Comparison of ENCODE assay signal across 9 cellular contexts in the genomic region with DNA sequence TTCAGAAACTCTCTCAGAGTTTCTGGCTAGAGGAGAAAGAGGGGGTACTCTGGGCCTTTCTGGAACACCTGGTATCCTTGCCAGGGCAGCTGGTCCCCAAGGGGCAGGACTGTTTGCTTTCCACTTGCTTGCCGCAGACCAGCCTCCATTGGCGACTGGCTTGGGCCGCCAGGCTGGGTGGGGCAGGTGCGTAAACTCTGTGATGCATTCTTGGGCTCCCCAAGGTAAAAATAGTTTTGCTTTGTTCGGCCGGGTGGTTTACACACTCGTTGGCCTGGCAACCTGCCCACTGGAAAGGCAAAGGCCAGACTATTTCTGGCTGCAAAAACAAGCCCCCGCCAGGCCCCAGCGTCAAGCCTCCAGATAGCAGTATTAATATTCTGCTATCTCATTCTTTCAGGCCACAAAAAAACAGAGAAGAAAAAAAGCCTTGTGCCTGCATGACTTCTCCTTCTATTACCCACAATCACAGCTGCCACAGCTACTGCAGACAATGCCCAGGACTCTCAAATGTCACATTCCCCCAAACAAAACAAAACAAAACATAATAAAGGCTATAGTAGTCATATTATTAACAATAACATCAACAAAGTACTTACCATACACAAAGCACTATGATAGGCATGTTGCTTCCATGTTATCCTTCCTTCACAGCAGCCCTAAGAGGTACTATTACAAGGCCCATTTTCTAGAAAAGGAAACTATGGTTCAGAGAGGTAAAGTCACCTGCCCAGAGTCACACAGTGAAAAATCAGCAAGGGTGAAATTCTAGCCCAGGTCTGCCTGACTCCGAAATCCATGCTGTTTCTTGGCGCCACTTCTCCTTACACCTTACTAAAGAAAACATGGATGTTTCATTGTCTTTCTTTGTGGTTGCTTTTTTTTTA. TPM values are rescaled to one million over a fixed set of nuclear protein-coding genes. Genes with fewer than 3 reads are reported as not detected.
DNase-seq lines count a peak whose midpoint lies in the region; ATAC-seq, FAIRE-seq and TF ChIP-seq lines count a peak whose summit lies in the region.
"Had no signal": no experiment of that assay in that cellular context is flagged by ENCODE, and none has a peak within 500 bp of the region (broad histone marks: within the 10 kb centered on the region; RNA-seq: fewer than 3 reads in every experiment).

No MANE protein-coding gene starts in this region.

- H2AFZ ChIP-seq in GM12878 (ENCODE audit: control insufficient read depth, low read depth, low read length): peak overlapping the region; percentile 33; the same call in 1 of the 2 replicates

- peaks cover 62% of the 10 kb centered on the region for H3K4me1 Mint-ChIP-seq in mesothelial cell of epicardium

- intact Hi-C loops in GM12878 (cut with micrococcal nuclease; ENCODE audit: unreplicated experiment): no loop called here

- no peaks in the 10 kb centered on the region for H3K27me3 ChIP-seq in GM12878 (replicated peaks in 1 of 2; ENCODE audit: control insufficient read depth in 2 of 2, insufficient read depth in 2 of 2, low read length in 1 of 2)

- H3K9ac ChIP-seq in GM12878 (ENCODE audit: control insufficient read depth, insufficient read depth, low read length): no peak overlapping the region

- RAD21 ChIA-PET in GM12878 (lab: Charles Lee; ENCODE audit: unreplicated experiment): no interaction called here

- SMC1A ChIA-PET in GM12878 (lab: Charles Lee; ENCODE audit: uncharacterized antibody, unreplicated experiment): no interaction called here

- no peak for TF ChIP-seq POLR2A in GM12878 (IDR thresholded peaks at IDR 0.05; ENCODE audit: low read depth, low read length)

- peaks cover 1% of the 10 kb centered on the region for H3K36me3 Mint-ChIP-seq in mesothelial cell of epicardium

- no peak overlapping the region for H3K4me3 Mint-ChIP-seq in mesothelial cell of epicardium

- ATAC-seq in GM18498 (IDR thresholded peaks at IDR 0.05; ENCODE audit: unreplicated experiment) (peak; percentile 90), GM21825 (IDR thresholded peaks at IDR 0.05; ENCODE audit: unreplicated experiment) (peak; percentile 95), GM12878 (peak; percentile 91)

- peak overlapping the region; percentile 35 for H3K4me2 ChIP-seq in GM12878 (ENCODE audit: control insufficient read depth, insufficient read depth)

- POLR2A ChIA-PET in GM12878 (lab: Charles Lee): interaction anchor here (1.0 kb wide), 1 partner anchor 32 kb away, joined by 3 read pairs; no protein-coding TSS in a partner anchor

- H3K27me3 Mint-ChIP-seq in mesothelial cell of epicardium (ENCODE audit: low read depth): no peaks in the 10 kb centered on the region

- peak; percentile 74 to 93; a peak in 3 of 4 replicates for TF ChIP-seq EP300 in GM12878 (IDR thresholded peaks at IDR 0.05; ENCODE audit: borderline replicate concordance in 1 of 2, control insufficient read depth in 1 of 2, low read depth in 2 of 2, low read length in 2 of 2)

- peaks cover 6% of the 10 kb centered on the region for H3K9me3 Mint-ChIP-seq in mesothelial cell of epicardium

- in situ Hi-C loops in GM12878 (cut with MboI): no loop called here

- WGBS in GM12878 (ENCODE audit: insufficient coverage, insufficient replicate concordance, low lambda C conversion rate, missing lambda C conversion rate): 31% methylated on average over 11 of the region's 11 CpGs

- peak overlapping the region; percentile 10; the same call in 1 of the 2 replicates for H3K4me3 ChIP-seq in GM12878

- no peaks in the 10 kb centered on the region for H3K36me3 ChIP-seq in GM12878 (ENCODE audit: control insufficient read depth in 2 of 2, insufficient read depth in 2 of 2, low read length in 1 of 2)

- DNase-seq in LoVo (ENCODE audit: low spot score) (peak; percentile 89), GM12878 (ENCODE audit: low read depth, low spot score) (peak; percentile 45), mesothelial cell of epicardium (ENCODE audit: low spot score in 2 of 2, unreplicated experiment in 2 of 2) (peak; percentile 37 to 70), amniotic stem cell (lab: John Stamatoyannopoulos, UW) (no peak), NCI-H1694 treated with DMSO at 0.1 percent for 48 hours (lab: John Stamatoyannopoulos, UW) (no peak)
- no peak for DNase-seq in effector CD8-positive, alpha-beta T cell (lab: John Stamatoyannopoulos, UW)

- BruUV-seq in GM12878 (replicated peaks; lab: Mats Ljungman, UMichigan): no TSS peak

- no peaks in the 10 kb centered on the region for H3K79me2 ChIP-seq in GM12878 (ENCODE audit: control insufficient read depth, insufficient read depth, low read length)

- H3K27ac ChIP-seq in GM12878 (ENCODE audit: control insufficient read depth, insufficient read depth): no peak overlapping the region

- H3K4me1 ChIP-seq in GM12878 (ENCODE audit: control insufficient read depth, insufficient read depth, low read length): peaks cover 12% of the 10 kb centered on the region

- no peaks in the 10 kb centered on the region for H4K20me1 ChIP-seq in GM12878 (ENCODE audit: control insufficient read depth, insufficient read depth)

- TF ChIP-seq CTCF in GM12878 (IDR thresholded peaks at IDR 0.05 in 2 of 3, conservative IDR thresholded peaks at IDR 0.05 in 1 of 3; ENCODE audit: control insufficient read depth in 2 of 3, extremely low read depth in 1 of 3, insufficient read depth in 1 of 3, low read depth in 3 of 3, low read length in 3 of 3): no peak
- TF ChIP-seq CTCF in mesothelial cell of epicardium (IDR thresholded peaks at IDR 0.05; ENCODE audit: unreplicated experiment): no peak

- TF ChIP-seq RAD21 in GM12878 (IDR thresholded peaks at IDR 0.05; ENCODE audit: insufficient read depth, low read depth, low read length): no peak

- FAIRE-seq in GM12878 (lab: Jason Lieb, UNC): peak; percentile 76

- CTCF ChIA-PET in GM12878 (lab: Yijun Ruan, JAX): interaction anchor here (1.4 kb wide), 1 partner anchor 155 kb away, joined by 3 read pairs; no protein-coding TSS in a partner anchor

- H3K27ac Mint-ChIP-seq in mesothelial cell of epicardium: peak overlapping the region; percentile 78

- H3K9me3 ChIP-seq in GM12878 (replicated peaks; ENCODE audit: control insufficient read depth, insufficient read depth, low read length): no peaks in the 10 kb centered on the region

TF ChIP-seq in GM12878, 131 proteins besides CTCF, POLR2A, EP300 and RAD21 (continues in another document):
- no peak for TF ChIP-seq USF2 (IDR thresholded peaks at IDR 0.05; ENCODE audit: borderline replicate concordance, low read depth, low read length)
- no peak for TF ChIP-seq TCF3 (IDR thresholded peaks at IDR 0.05; ENCODE audit: borderline replicate concordance, insufficient read depth, low read depth, low read length)
- no peak for TF ChIP-seq RB1 (IDR thresholded peaks at IDR 0.05; ENCODE audit: borderline replicate concordance)
- TF ChIP-seq CREM (IDR thresholded peaks at IDR 0.05; ENCODE audit: low read depth): peak; percentile 59; the same call in 1 of the 2 replicates
- TF ChIP-seq RELA (IDR thresholded peaks at IDR 0.05; ENCODE audit: borderline replicate concordance, partially characterized antibody): no peak
- TF ChIP-seq NBN (IDR thresholded peaks at IDR 0.05): peak; percentile 59; the same call in 1 of the 2 replicates
- no peak for TF ChIP-seq NR2C2 (IDR thresholded peaks at IDR 0.05; ENCODE audit: borderline replicate concordance, control insufficient read depth, insufficient read length, low read depth)
- TF ChIP-seq ZNF217 (IDR thresholded peaks at IDR 0.05): no peak
- peak; percentile 62 for TF ChIP-seq GATAD2B (conservative IDR thresholded peaks at IDR 0.05; ENCODE audit: low read depth)
- no peak for TF ChIP-seq ZSCAN29 (IDR thresholded peaks at IDR 0.05)
- TF ChIP-seq TCF12 (IDR thresholded peaks at IDR 0.05; ENCODE audit: low read depth, low read length): peak; percentile 64; the same call in 1 of the 2 replicates
- no peak for TF ChIP-seq YBX1 (IDR thresholded peaks at IDR 0.05)
- peak; percentile 15 to 60; a peak in 2 of 4 replicates for TF ChIP-seq BHLHE40 (IDR thresholded peaks at IDR 0.05; ENCODE audit: borderline replicate concordance in 1 of 2, low read depth in 2 of 2, low read length in 1 of 2)
- TF ChIP-seq NFXL1 (IDR thresholded peaks at IDR 0.05; ENCODE audit: borderline replicate concordance): 0 out of 2 replicates have a peak, but pooled peaks have one; percentile 70
- no peak for TF ChIP-seq CHD1 (IDR thresholded peaks at IDR 0.05; ENCODE audit: low read depth, low read length)
- TF ChIP-seq SIX5 (IDR thresholded peaks at IDR 0.05; ENCODE audit: low read depth, low read length, severe bottlenecking): no peak
- TF ChIP-seq JUND (IDR thresholded peaks at IDR 0.05; ENCODE audit: low read depth, low read length): peak; percentile 12; the same call in 1 of the 2 replicates
- TF ChIP-seq EZH2 (IDR thresholded peaks at IDR 0.05; ENCODE audit: borderline replicate concordance, control insufficient read depth, low read depth, low read length): no peak
- no peak for TF ChIP-seq FOS (IDR thresholded peaks at IDR 0.05; ENCODE audit: borderline replicate concordance, extremely low read depth, insufficient read length)
- no peak for TF ChIP-seq MYC (IDR thresholded peaks at IDR 0.05; ENCODE audit: insufficient read depth, insufficient read length, insufficient replicate concordance, low read length, severe bottlenecking)

RNA-seq across cellular contexts. Expression of gene SSUH2, which starts 14.0 kb away (rescaled TPM):
- total RNA-seq in GM12878 (2013; cell fraction: nucleolus; rRNA removed): 0.56 and 1.2 TPM in 2 replicates
- total RNA-seq in GM12878 (2014; rRNA removed): not detected in 2 replicates
- total RNA-seq in GM12878 (2014; rRNA removed; fragmentation: Illumina TruSeq; extraction: Trizol): not detected in 2 replicates
- total RNA-seq in GM12878 (2021): not detected in 2 replicates
- polyA plus RNA-seq in GM12878 (2011; ENCODE audit: low read depth): not detected
- 0.09 and 0.26 TPM in 2 replicates for polyA plus RNA-seq in GM12878 (2011; rRNA removed)
- 0.13 and 0.16 TPM in 2 replicates for polyA plus RNA-seq in GM12878 (2011; cell fraction: cytosol; rRNA removed)
- 1.8 and 2.1 TPM in 2 replicates for polyA plus RNA-seq in GM12878 (2011; cell fraction: nucleus; rRNA removed)
- polyA plus RNA-seq in GM12878 (2012): 0.08 TPM in 1 of 2 replicates, not detected in the other
- not detected in 2 replicates for polyA plus RNA-seq in GM12878 (2014; fragmentation: Illumina TruSeq; extraction: Trizol)
- polyA plus RNA-seq in GM12878 (2014; fragmentation: Nextera tagmentation; extraction: Ambion mirVana): not detected
- 0.09 and 0.10 TPM in 2 replicates for polyA plus RNA-seq in GM12878 (2014; rRNA removed)
- not detected for polyA plus RNA-seq in GM12878 (2016; fragmentation: Nextera tagmentation; extraction: Ambion mirVana)
- polyA minus RNA-seq in GM12878 (2011; rRNA and poly(A)+ RNA removed): 0.36 and 0.51 TPM in 2 replicates
- polyA minus RNA-seq in GM12878 (2011; cell fraction: cytosol; rRNA and poly(A)+ RNA removed): not detected in 2 replicates
- polyA minus RNA-seq in GM12878 (2011; cell fraction: nucleus; rRNA and poly(A)+ RNA removed): 0.60 and 0.77 TPM in 2 replicates
- 1.3 to 1.4 TPM (median 1.3 TPM) in 3 replicates for total RNA-seq in mesothelial cell of epicardium
- total RNA-seq: fibroblast of villous mesenchyme had no signal

Comparison
In these comparisons a context has a peak if more than half of its experiments do, and no peak if none do; other contexts are left out.
1. DNase-seq: peak in LoVo (single experiment), GM12878 (single experiment) and mesothelial cell of epicardium (2 of 2); none in amniotic stem cell (single experiment), NCI-H1694 treated with DMSO at 0.1 percent for 48 hours (single experiment) and effector CD8-positive, alpha-beta T cell (single experiment).
2. Peak in every context shown above with its lines, with median percentiles within 50 percentile points of each other: ATAC-seq.